ENCODE assay signal across 20 cellular contexts in the genomic region with DNA sequence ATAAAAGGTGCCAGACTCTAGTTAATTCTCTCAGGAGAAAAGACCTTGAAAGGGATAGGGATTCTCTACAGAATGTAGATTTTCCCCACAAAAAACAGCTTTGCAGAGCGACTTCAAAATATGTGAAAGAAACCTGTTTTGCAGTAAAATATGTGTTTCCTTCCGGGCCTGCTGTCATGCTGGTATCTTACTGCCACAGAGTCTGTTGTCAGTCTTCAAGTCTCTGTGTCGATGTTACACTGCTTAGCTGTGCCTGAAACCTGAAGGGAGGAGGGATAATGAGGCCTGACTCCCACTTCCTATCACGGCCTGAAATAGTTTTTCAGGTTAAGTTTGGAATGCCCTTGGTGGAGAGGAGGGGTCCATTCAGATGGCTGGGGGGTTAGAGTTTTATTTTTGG. TPM values are rescaled to one million over a fixed set of nuclear protein-coding genes. Genes with fewer than 3 reads are reported as not detected.
DNase-seq lines count a peak whose midpoint lies in the region; ATAC-seq and TF ChIP-seq lines count a peak whose summit lies in the region.
"Had no signal": no experiment of that assay in that cellular context is flagged by ENCODE, and none has a peak within 500 bp of the region (broad histone marks: within the 10 kb centered on the region; RNA-seq: fewer than 3 reads in every experiment).

No MANE protein-coding gene starts in this region.

- H4K20me1 ChIP-seq in IMR-90 (ENCODE audit: insufficient read depth, low read length), result peaks cover 28% of the 10 kb centered on the region

- no peak overlapping the region for H3K4ac ChIP-seq in IMR-90 (ENCODE audit: low read depth, low read length)
- no peak overlapping the region for H3K4ac ChIP-seq in trophoblast cell (ENCODE audit: low read depth, low read length)

- no peak overlapping the region for H4K12ac ChIP-seq in trophoblast cell (ENCODE audit: low read depth, low read length)

- CTCF ChIA-PET in CD4-positive, alpha-beta T cell (lab: Charles Lee), result interaction anchor here (0.7 kb wide), 1 partner anchor 8 kb away, joined by 3 read pairs; no protein-coding TSS in a partner anchor
- CTCF ChIA-PET in IMR-90 (lab: Yijun Ruan, JAX), result no interaction called here

- TF ChIP-seq CTCF in CD4-positive, alpha-beta T cell (IDR thresholded peaks at IDR 0.05), result no peak
- TF ChIP-seq CTCF in IMR-90 (conservative IDR thresholded peaks at IDR 0.05; ENCODE audit: low read depth, low read length) (no peak), endodermal cell (conservative IDR thresholded peaks at IDR 0.05) (no peak)

- no TSS peak for BruUV-seq in IMR-90 (replicated peaks; lab: Mats Ljungman, UMichigan)

- H2AFZ ChIP-seq in IMR-90 (replicated peaks; ENCODE audit: low read length, poor library complexity) (no peak overlapping the region), trophoblast cell (ENCODE audit: insufficient read depth, low read length, poor library complexity) (no peak overlapping the region)

- H3K14ac ChIP-seq in IMR-90 (replicated peaks; ENCODE audit: low read depth, low read length) (no peak overlapping the region), trophoblast cell (ENCODE audit: low read length) (no peak overlapping the region)

- H2BK15ac ChIP-seq in IMR-90 (ENCODE audit: low read depth, low read length), result no peak overlapping the region

- no peak overlapping the region for H3K9ac ChIP-seq in IMR-90 (ENCODE audit: low read depth, low read length)
- H3K9ac ChIP-seq in endodermal cell (ENCODE audit: extremely low read depth, low read length, poor library complexity, severe bottlenecking), result no peak overlapping the region
- H3K9ac ChIP-seq in trophoblast cell (ENCODE audit: low read length), result no peak overlapping the region

- H3K9me3 ChIP-seq in CD4-positive, alpha-beta T cell (ENCODE audit: control insufficient read depth, low read length), result no peaks in the 10 kb centered on the region
- H3K9me3 ChIP-seq in IMR-90 (ENCODE audit: control insufficient read depth, insufficient read depth, low read length) (no peaks in the 10 kb centered on the region), endodermal cell (ENCODE audit: control insufficient read depth, low read length) (no peaks in the 10 kb centered on the region), trophoblast cell (ENCODE audit: insufficient read depth, low read depth, low read length) (peaks cover under 1% of the 10 kb centered on the region)
- H3K9me3 ChIP-seq: BE2C had no signal

- H3K23ac ChIP-seq in IMR-90 (ENCODE audit: low read depth, low read length), result no peak overlapping the region
- H3K23ac ChIP-seq in trophoblast cell (ENCODE audit: low read length), result no peak overlapping the region

- no peaks in the 10 kb centered on the region for H3K36me3 ChIP-seq in IMR-90 (ENCODE audit: control insufficient read depth, insufficient read depth, low read length)
- H3K36me3 ChIP-seq in endodermal cell (ENCODE audit: control insufficient read depth, insufficient read depth, low read length), result no peaks in the 10 kb centered on the region
- H3K36me3 ChIP-seq in trophoblast cell (ENCODE audit: control insufficient read depth in 1 of 2, insufficient read depth in 2 of 2, low read length in 2 of 2), result peaks cover 9% of the 10 kb centered on the region in 2 experiments
- H3K36me3 ChIP-seq: BE2C had no signal

- no peak for TF ChIP-seq POLR2A in IMR-90 (IDR thresholded peaks at IDR 0.05; ENCODE audit: low read depth, low read length)

- no peak overlapping the region for H3K56ac ChIP-seq in IMR-90 (ENCODE audit: extremely low read depth, insufficient read depth, low read length)

- DNase-seq in CD4-positive, alpha-beta T cell, result no peak
- DNase-seq in IMR-90 (no peak), endodermal cell (no peak), trophoblast cell (peak; percentile 45 to 79), immature natural killer cell (no peak), posterior cingulate gyrus (no peak)
- DNase-seq in activated T-cell treated with anti-CD3 and anti-CD28 coated beads, Interleukin-2, amount 50 U/mL, for 24 hours, result no peak
- DNase-seq: BE2C; CD4-positive, CD25-positive, alpha-beta regulatory T cell; DMS153; DMS79; GDM1; GOT3; H7; HFFc6 had no signal

- no peak overlapping the region for H3K27ac ChIP-seq in CD4-positive, alpha-beta T cell (ENCODE audit: low read depth, low read length)
- H3K27ac ChIP-seq in IMR-90 (ENCODE audit: insufficient read depth, low read length), result no peak overlapping the region
- no peak overlapping the region for H3K27ac ChIP-seq in endodermal cell (ENCODE audit: low read depth, low read length)
- H3K27ac ChIP-seq in trophoblast cell (ENCODE audit: low read depth, low read length), result no peak overlapping the region
- H3K27ac ChIP-seq: HL-60 had no signal

- in situ Hi-C loops in IMR-90 (cut with MboI; ENCODE audit: low sequenced_read_pairs), result no loop called here

- H3K79me1 ChIP-seq in IMR-90 (ENCODE audit: low read depth in 1 of 2, low read length in 2 of 2) (peaks cover 4 to 28% of the 10 kb centered on the region in 2 experiments; a peak in 3 of 4 replicates), trophoblast cell (ENCODE audit: low read length) (peaks cover 9% of the 10 kb centered on the region)

- no peak overlapping the region for H2AK5ac ChIP-seq in IMR-90 (ENCODE audit: low read depth, low read length)
- no peak overlapping the region for H2AK5ac ChIP-seq in trophoblast cell (ENCODE audit: low read length)

- POLR2A ChIA-PET in CD4-positive, alpha-beta T cell (lab: Charles Lee), result no interaction called here
- POLR2A ChIA-PET in IMR-90 (lab: Charles Lee; ENCODE audit: unreplicated experiment), result no interaction called here

- H2BK12ac ChIP-seq in trophoblast cell (ENCODE audit: low read length), result no peak overlapping the region

- H3K4me1 ChIP-seq in IMR-90 (ENCODE audit: control insufficient read depth, insufficient read depth, low read length) (peaks cover 13% of the 10 kb centered on the region), endodermal cell (ENCODE audit: control insufficient read depth, insufficient read depth, low read length) (peaks cover 5% of the 10 kb centered on the region), trophoblast cell (ENCODE audit: control insufficient read depth in 1 of 2, insufficient read depth in 2 of 2, low read length in 2 of 2) (peaks cover 13 to 15% of the 10 kb centered on the region in 2 experiments)
- H3K4me1 ChIP-seq: BE2C had no signal

- H3K27me3 Mint-ChIP-seq in CD4-positive, alpha-beta T cell, result no peaks in the 10 kb centered on the region
- H3K27me3 Mint-ChIP-seq in endodermal cell (ENCODE audit: insufficient read depth) (peaks cover 6% of the 10 kb centered on the region), immature natural killer cell (ENCODE audit: low read depth in 3 of 3) (peaks cover 2 to 3% (median 3%) of the 10 kb centered on the region in 3 donors)
- no peaks in the 10 kb centered on the region for H3K27me3 Mint-ChIP-seq in activated T-cell treated with anti-CD3 and anti-CD28 coated beads, Interleukin-2, amount 50 U/mL, for 24 hours

- dilution Hi-C loops in IMR-90 (cut with HindIII; ENCODE audit: low sequenced_read_pairs, unreplicated experiment), result no loop called here

- H3K9me3 Mint-ChIP-seq in CD4-positive, alpha-beta T cell, result no peaks in the 10 kb centered on the region
- no peaks in the 10 kb centered on the region for H3K9me3 Mint-ChIP-seq in endodermal cell
- H3K9me3 Mint-ChIP-seq in activated T-cell treated with anti-CD3 and anti-CD28 coated beads, Interleukin-2, amount 50 U/mL, for 24 hours, result no peaks in the 10 kb centered on the region
- no peaks in the 10 kb centered on the region for H3K9me3 Mint-ChIP-seq in immature natural killer cell
- H3K9me3 Mint-ChIP-seq: CD4-positive, CD25-positive, alpha-beta regulatory T cell; HFFc6 had no signal

- H3K4me2 ChIP-seq in IMR-90 (ENCODE audit: low read depth, low read length) (no peak overlapping the region), trophoblast cell (ENCODE audit: low read length) (no peak overlapping the region)

- H3K79me2 ChIP-seq in trophoblast cell (ENCODE audit: control insufficient read depth, insufficient read depth, low read length, poor library complexity), result peaks cover 22% of the 10 kb centered on the region

- no peak overlapping the region for H2BK120ac ChIP-seq in IMR-90 (ENCODE audit: low read depth, low read length)
- no peak overlapping the region for H2BK120ac ChIP-seq in trophoblast cell (ENCODE audit: insufficient read depth, low read length, poor library complexity)

- intact Hi-C loops in CD4-positive, alpha-beta T cell (cut with DNase I, micrococcal nuclease), result loop anchor here in 1 of 2 experiments (2.0 to 5.0 kb wide), 2 partner anchors 55 to 993 kb away; partner anchors contain the start of genes RANBP1, SLC25A1 and TRMT2A
- intact Hi-C loops in IMR-90 (cut with micrococcal nuclease) (loop anchor here (5.0 kb wide), 1 partner anchor 62 kb away; no protein-coding TSS in a partner anchor), posterior cingulate gyrus (cut with DNase I) (loop anchor here (2.0 kb wide), 1 partner anchor 21 kb away; the partner anchor contains the start of gene ESS2)

- peaks cover 36% of the 10 kb centered on the region for H3K4me1 Mint-ChIP-seq in CD4-positive, alpha-beta T cell (ENCODE audit: low read depth)
- H3K4me1 Mint-ChIP-seq in endodermal cell (peaks cover 30% of the 10 kb centered on the region), immature natural killer cell (peaks cover 31 to 34% of the 10 kb centered on the region in 2 donors)
- H3K4me1 Mint-ChIP-seq in activated T-cell treated with anti-CD3 and anti-CD28 coated beads, Interleukin-2, amount 50 U/mL, for 24 hours (ENCODE audit: low read depth), result peaks cover 33% of the 10 kb centered on the region

- peaks cover 12% of the 10 kb centered on the region for H3K9me1 ChIP-seq in IMR-90 (ENCODE audit: insufficient read depth, low read length)

- H2AK9ac ChIP-seq in IMR-90 (replicated peaks; ENCODE audit: low read depth, low read length, poor library complexity), result peak overlapping the region; percentile 16

- no peak for TF ChIP-seq RAD21 in IMR-90 (IDR thresholded peaks at IDR 0.05; ENCODE audit: low read length)

- no peak overlapping the region for H2BK20ac ChIP-seq in IMR-90 (ENCODE audit: low read depth, low read length)

- no peak overlapping the region for H4K5ac ChIP-seq in IMR-90 (ENCODE audit: low read depth, low read length)

- peak overlapping the region; percentile 34 for H3K4me3 Mint-ChIP-seq in CD4-positive, alpha-beta T cell
- H3K4me3 Mint-ChIP-seq in endodermal cell, result no peak overlapping the region
- no peak overlapping the region for H3K4me3 Mint-ChIP-seq in activated T-cell treated with anti-CD3 and anti-CD28 coated beads, Interleukin-2, amount 50 U/mL, for 24 hours
- H3K4me3 Mint-ChIP-seq in immature natural killer cell, result no peak overlapping the region

- no peaks in the 10 kb centered on the region for H3K27me3 ChIP-seq in CD4-positive, alpha-beta T cell (ENCODE audit: control insufficient read depth, insufficient read depth, low read length)
- H3K27me3 ChIP-seq in IMR-90 (ENCODE audit: control insufficient read depth, insufficient read depth, low read length) (no peaks in the 10 kb centered on the region), endodermal cell (ENCODE audit: control insufficient read depth, insufficient read depth, low read length, poor library complexity, severe bottlenecking) (no peaks in the 10 kb centered on the region), trophoblast cell (ENCODE audit: insufficient read depth, low read length) (no peaks in the 10 kb centered on the region)
- H3K27me3 ChIP-seq: BE2C had no signal

- no peak for ATAC-seq in CD4-positive, alpha-beta T cell (ENCODE audit: poor library complexity)
- no peak for ATAC-seq in IMR-90 (ENCODE audit: low read depth)
- ATAC-seq: HCT116 had no signal

- H3K36me3 Mint-ChIP-seq in CD4-positive, alpha-beta T cell (ENCODE audit: low read depth), result peaks cover 12% of the 10 kb centered on the region
- no peaks in the 10 kb centered on the region for H3K36me3 Mint-ChIP-seq in endodermal cell (ENCODE audit: low read depth)
- peaks cover 17% of the 10 kb centered on the region for H3K36me3 Mint-ChIP-seq in activated T-cell treated with anti-CD3 and anti-CD28 coated beads, Interleukin-2, amount 50 U/mL, for 24 hours (ENCODE audit: low read depth)
- no peaks in the 10 kb centered on the region for H3K36me3 Mint-ChIP-seq in immature natural killer cell

- H2BK5ac ChIP-seq in IMR-90 (ENCODE audit: low read depth, low read length, poor library complexity, severe bottlenecking) (no peak overlapping the region), trophoblast cell (ENCODE audit: low read depth, low read length, poor library complexity) (no peak overlapping the region)

- WGBS in IMR-90 (ENCODE audit: extremely low coverage in 2 of 2, insufficient read length in 1 of 2), 2 experiments, result no CpG with 5 or more reads among the region's 4 CpGs
- WGBS in endodermal cell (ENCODE audit: insufficient coverage in 1 of 2, insufficient read length in 1 of 2), 2 experiments, result 94 to 95% methylated on average over 3 to 4 of the region's 4 CpGs
- no CpG with 5 or more reads among the region's 4 CpGs for WGBS in trophoblast cell (ENCODE audit: extremely low coverage, insufficient coverage, insufficient read length)

- no peak overlapping the region for H3K27ac Mint-ChIP-seq in CD4-positive, alpha-beta T cell
- H3K27ac Mint-ChIP-seq in endodermal cell (peak overlapping the region; percentile 57), immature natural killer cell (no peak overlapping the region)
- no peak overlapping the region for H3K27ac Mint-ChIP-seq in activated T-cell treated with anti-CD3 and anti-CD28 coated beads, Interleukin-2, amount 50 U/mL, for 24 hours
- H3K27ac Mint-ChIP-seq: HFFc6 had no signal

- H3K18ac ChIP-seq in IMR-90 (ENCODE audit: low read depth, low read length) (no peak overlapping the region), trophoblast cell (ENCODE audit: low read length) (no peak overlapping the region)

- H4K8ac ChIP-seq in IMR-90 (ENCODE audit: low read depth in 2 of 2, low read length in 2 of 2) (no peak overlapping the region), trophoblast cell (ENCODE audit: low read depth, low read length) (no peak overlapping the region)

- H4K91ac ChIP-seq in IMR-90 (ENCODE audit: insufficient read depth, low read depth, low read length) (no peak overlapping the region), trophoblast cell (ENCODE audit: low read depth, low read length) (no peak overlapping the region)

- no peak overlapping the region for H3K4me3 ChIP-seq in IMR-90 (ENCODE audit: insufficient read depth, low read depth, low read length)
- H3K4me3 ChIP-seq in endodermal cell (ENCODE audit: low read length), result no peak overlapping the region
- H3K4me3 ChIP-seq in trophoblast cell (ENCODE audit: low read depth, low read length), result no peak overlapping the region

RNA-seq across cellular contexts. Expression of gene DGCR2, which starts 1.7 kb away (rescaled TPM):
- 10 to 100 TPM; 31.9 to 35.5 TPM for total RNA-seq in CD4-positive, alpha-beta T cell
- total RNA-seq in IMR-90 (2012; rRNA removed) (17.2 and 18.6 TPM in 2 replicates), endodermal cell (10 to 100 TPM; 54.6 to 62.9 TPM)
- polyA plus RNA-seq in IMR-90 (2012; rRNA removed) (33.5 and 35.4 TPM in 2 replicates), immature natural killer cell (10 to 100 TPM; 19.4 to 51.7 (median 31.6) TPM)
- 29.9 and 40.0 TPM in 2 replicates for polyA plus RNA-seq in IMR-90 (2012; cell fraction: cytosol; rRNA removed)
- polyA plus RNA-seq in IMR-90 (2012; cell fraction: nucleus; rRNA removed; ENCODE audit: low replicate concordance), result 21.0 and 41.5 TPM in 2 replicates
- polyA plus RNA-seq in endodermal cell (2013, experiment 1 of 2), result 47.4 TPM
- polyA plus RNA-seq in endodermal cell (2013, experiment 2 of 2), result 41.6 TPM
- polyA plus RNA-seq in trophoblast cell (2013), result 38.8 and 39.4 TPM in 2 replicates

RNA-seq across cellular contexts. Expression of gene TSSK2, which starts 7.2 kb away (rescaled TPM):
- total RNA-seq in CD4-positive, alpha-beta T cell, result under 1 TPM in 1 of 2 experiments, not detected in 1; 0.31 TPM
- total RNA-seq in IMR-90 (2012; rRNA removed) (not detected in 2 replicates), endodermal cell (not detected)
- polyA plus RNA-seq in IMR-90 (2012; rRNA removed) (not detected in 2 replicates), immature natural killer cell (not detected)
- polyA plus RNA-seq in IMR-90 (2012; cell fraction: cytosol; rRNA removed), result not detected in 2 replicates
- not detected in 2 replicates for polyA plus RNA-seq in IMR-90 (2012; cell fraction: nucleus; rRNA removed; ENCODE audit: low replicate concordance)
- polyA plus RNA-seq in endodermal cell (2013, experiment 1 of 2), result not detected
- polyA plus RNA-seq in endodermal cell (2013, experiment 2 of 2), result not detected
- not detected in 2 replicates for polyA plus RNA-seq in trophoblast cell (2013)
- total RNA-seq: A172; CD4-positive, CD25-positive, alpha-beta regulatory T cell; Daoy; H7; HFFc6; HT1080 had no signal
- polyA plus RNA-seq: CD4-positive, CD25-positive, alpha-beta regulatory T cell had no signal

RNA-seq across cellular contexts. Expression of gene ESS2, which starts 20.5 kb away (rescaled TPM):
- 10 to 100 TPM; 56.1 to 58.0 TPM for total RNA-seq in CD4-positive, alpha-beta T cell
- total RNA-seq in IMR-90 (2012; rRNA removed), result 13.4 and 16.7 TPM in 2 replicates
- 17.3 and 18.3 TPM in 2 replicates for polyA plus RNA-seq in IMR-90 (2012; rRNA removed)
- polyA plus RNA-seq in IMR-90 (2012; cell fraction: cytosol; rRNA removed), result 19.4 and 22.2 TPM in 2 replicates
- polyA plus RNA-seq in IMR-90 (2012; cell fraction: nucleus; rRNA removed; ENCODE audit: low replicate concordance), result 22.1 and 33.4 TPM in 2 replicates
- 10 to 100 TPM; 14.5 to 14.8 TPM for total RNA-seq in endodermal cell
- 17.1 TPM for polyA plus RNA-seq in endodermal cell (2013, experiment 1 of 2)
- 15.0 TPM for polyA plus RNA-seq in endodermal cell (2013, experiment 2 of 2)
- polyA plus RNA-seq in trophoblast cell (2013), result 10.5 and 10.8 TPM in 2 replicates
- 10 to 100 TPM in 1 of 3 donors, 1 to 10 TPM in 2; 1.6 to 13.2 (median 4.8) TPM for polyA plus RNA-seq in immature natural killer cell

RNA-seq across cellular contexts. Expression of gene GSC2, which starts 26.2 kb away (rescaled TPM):
- total RNA-seq in CD4-positive, alpha-beta T cell, result not detected
- total RNA-seq in IMR-90 (2012; rRNA removed), result not detected in 2 replicates
- polyA plus RNA-seq in IMR-90 (2012; rRNA removed), result not detected in 2 replicates
- polyA plus RNA-seq in IMR-90 (2012; cell fraction: cytosol; rRNA removed), result not detected in 2 replicates
- polyA plus RNA-seq in IMR-90 (2012; cell fraction: nucleus; rRNA removed; ENCODE audit: low replicate concordance), result not detected in 2 replicates
- total RNA-seq in endodermal cell, result not detected
- polyA plus RNA-seq in endodermal cell (2013, experiment 1 of 2), result not detected
- polyA plus RNA-seq in endodermal cell (2013, experiment 2 of 2), result not detected
- not detected in 2 replicates for polyA plus RNA-seq in trophoblast cell (2013)
- not detected for polyA plus RNA-seq in immature natural killer cell
- total RNA-seq: A172; CD4-positive, CD25-positive, alpha-beta regulatory T cell; Daoy; H7; HFFc6; HT1080 had no signal
- polyA plus RNA-seq: CD4-positive, CD25-positive, alpha-beta regulatory T cell had no signal

RNA-seq across cellular contexts. Expression of gene SLC25A1, which starts 54.6 kb away (rescaled TPM):
- total RNA-seq in CD4-positive, alpha-beta T cell, result 10 to 100 TPM; 17.6 to 18.0 TPM
- total RNA-seq in IMR-90 (2012; rRNA removed), result 41.0 and 46.1 TPM in 2 replicates
- polyA plus RNA-seq in IMR-90 (2012; rRNA removed), result 56.5 and 58.5 TPM in 2 replicates
- polyA plus RNA-seq in IMR-90 (2012; cell fraction: cytosol; rRNA removed), result 55.4 and 87.6 TPM in 2 replicates
- 39.2 and 103 TPM in 2 replicates for polyA plus RNA-seq in IMR-90 (2012; cell fraction: nucleus; rRNA removed; ENCODE audit: low replicate concordance)
- total RNA-seq in endodermal cell, result 100 to 1,000 TPM; 111 to 119 TPM
- 113 TPM for polyA plus RNA-seq in endodermal cell (2013, experiment 1 of 2)
- 109 TPM for polyA plus RNA-seq in endodermal cell (2013, experiment 2 of 2)
- polyA plus RNA-seq in trophoblast cell (2013), result 98.4 and 99.2 TPM in 2 replicates
- 10 to 100 TPM; 53.6 to 78.7 (median 57.6) TPM for polyA plus RNA-seq in immature natural killer cell

Comparison
In these comparisons a context has a peak if more than half of its experiments do, and no peak if none do; other contexts are left out.
1. DNase-seq: peak in trophoblast cell (2 of 2); none in CD4-positive, alpha-beta T cell (0 of 10), IMR-90 (single experiment), endodermal cell (single experiment), activated T-cell treated with anti-CD3 and anti-CD28 coated beads, Interleukin-2, amount 50 U/mL, for 24 hours (single experiment), immature natural killer cell (0 of 3) and posterior cingulate gyrus (0 of 10).